ENCODE assay signal across 25 cellular contexts in genomic region chr2:7027961-7028655, GRCh38.
DNase-seq lines count a peak whose midpoint lies in the region; ATAC-seq and TF ChIP-seq lines count a peak whose summit lies in the region.
"Had no signal": no experiment of that assay in that cellular context is flagged by ENCODE, and none has a peak within 500 bp of the region (broad histone marks: within the 10 kb centered on the region; RNA-seq: fewer than 3 reads in every experiment).

No MANE protein-coding gene starts in this region.

- H3K9me3 Mint-ChIP-seq in activated CD4-positive, alpha-beta T cell treated with anti-CD3 and anti-CD28 coated beads for 36 hours (ENCODE audit: low read depth), result no peaks in the 10 kb centered on the region
- H3K9me3 Mint-ChIP-seq in GM23338, result no peaks in the 10 kb centered on the region
- H3K9me3 Mint-ChIP-seq: activated T-cell treated with anti-CD3 and anti-CD28 coated beads, Interleukin-2, amount 50 U/mL, for 72 hours; natural killer cell treated with Interleukin-12 subunit alpha and Interleukin-12 subunit beta and Interleukin-15 and Interleukin-18, amount 100 ng/mL, for 72 hours had no signal

- no peak overlapping the region for H3K14ac ChIP-seq in mesenchymal stem cell (ENCODE audit: low read length in 2 of 2)

- no peak for TF ChIP-seq CTCF in GM23338 (conservative IDR thresholded peaks at IDR 0.05; ENCODE audit: low read depth in 2 of 2)
- no peak for TF ChIP-seq CTCF in gastrocnemius medialis (IDR thresholded peaks at IDR 0.05 in 4 of 5, conservative IDR thresholded peaks at IDR 0.05 in 1 of 5)

- TF ChIP-seq POLR2A in gastrocnemius medialis (IDR thresholded peaks at IDR 0.05), result no peak

- no peaks in the 10 kb centered on the region for H3K79me2 ChIP-seq in GM23338 (replicated peaks; ENCODE audit: insufficient read depth)
- no peaks in the 10 kb centered on the region for H3K79me2 ChIP-seq in Karpas-422 (ENCODE audit: low read length)

- H3K27me3 Mint-ChIP-seq in activated CD4-positive, alpha-beta T cell treated with anti-CD3 and anti-CD28 coated beads for 36 hours, result no peaks in the 10 kb centered on the region
- no peaks in the 10 kb centered on the region for H3K27me3 Mint-ChIP-seq in GM23338 (ENCODE audit: insufficient read depth, low read depth, poor library complexity)
- H3K27me3 Mint-ChIP-seq: activated naive CD8-positive, alpha-beta T cell; natural killer cell treated with Interleukin-12 subunit alpha and Interleukin-12 subunit beta and Interleukin-15 and Interleukin-18, amount 100 ng/mL, for 72 hours had no signal

- H3K4me2 ChIP-seq in GM23338, result no peak overlapping the region
- no peak overlapping the region for H3K4me2 ChIP-seq in mesenchymal stem cell (ENCODE audit: low read length, poor library complexity, severe bottlenecking)
- no peak overlapping the region for H3K4me2 ChIP-seq in Karpas-422 (ENCODE audit: low read depth, low read length, poor library complexity, severe bottlenecking)

- CTCF ChIA-PET in activated CD4-positive, alpha-beta T cell treated with anti-CD3 and anti-CD28 coated beads for 36 hours (lab: Charles Lee), result interaction anchor here (5.3 kb wide), 1 partner anchor 16 kb away, joined by 25 read pairs; no protein-coding TSS in a partner anchor

- H2BK5ac ChIP-seq in mesenchymal stem cell (ENCODE audit: low read depth, low read length, poor library complexity, severe bottlenecking), result no peak overlapping the region

- WGBS in mesenchymal stem cell, result 84% methylated on average over 14 of the region's 14 CpGs

- peak overlapping the region; percentile 60 for H2BK15ac ChIP-seq in mesenchymal stem cell (ENCODE audit: low read depth, poor library complexity, severe bottlenecking)

- no peak overlapping the region for H2BK120ac ChIP-seq in mesenchymal stem cell (ENCODE audit: low read depth, low read length)

- H3K23ac ChIP-seq in mesenchymal stem cell (ENCODE audit: low read length in 2 of 2), result no peak overlapping the region

- peaks cover 11% of the 10 kb centered on the region for H3K4me1 Mint-ChIP-seq in activated CD4-positive, alpha-beta T cell treated with anti-CD3 and anti-CD28 coated beads for 36 hours
- H3K4me1 Mint-ChIP-seq in GM23338, result no peaks in the 10 kb centered on the region; the same call in 2 of the 3 replicates

- no peaks in the 10 kb centered on the region for H3F3A ChIP-seq in GM23338 (replicated peaks; ENCODE audit: low read depth)

- no peak for ATAC-seq in activated CD4-positive, alpha-beta T cell treated with anti-CD3 and anti-CD28 coated beads for 36 hours
- ATAC-seq in GM23338 (peak; percentile 48; the same call in 2 of the 3 replicates), gastrocnemius medialis (no peak)
- ATAC-seq: activated T-cell treated with anti-CD3 and anti-CD28 coated beads, Interleukin-2, amount 50 U/mL, for 72 hours; natural killer cell treated with Interleukin-12 subunit alpha and Interleukin-12 subunit beta and Interleukin-15 and Interleukin-18, amount 100 ng/mL, for 72 hours; PC-3 had no signal

- H4K8ac ChIP-seq in mesenchymal stem cell (ENCODE audit: low read length), result no peak overlapping the region

- H3K4me3 ChIP-seq in GM23338 (no peak overlapping the region), mesenchymal stem cell (ENCODE audit: insufficient read depth in 1 of 2, low read depth in 1 of 2, low read length in 2 of 2) (no peak overlapping the region), gastrocnemius medialis (no peak overlapping the region), Karpas-422 (ENCODE audit: low read length) (no peak overlapping the region)
- H3K4me3 ChIP-seq: esophagus squamous epithelium, GM23248 had no signal

- H3K9ac ChIP-seq in mesenchymal stem cell (ENCODE audit: low read length) (no peak overlapping the region), Karpas-422 (ENCODE audit: low read length) (no peak overlapping the region)
- H3K9ac ChIP-seq: GM23248 had no signal

- in situ Hi-C loops in gastrocnemius medialis (cut with MboI; ENCODE audit: low sequenced_read_pairs in 4 of 4), result loop anchor here in 1 of 4 donors (5.0 kb wide), 1 partner anchor 116 kb away; no protein-coding TSS in a partner anchor

- no peak overlapping the region for H3K18ac ChIP-seq in mesenchymal stem cell (ENCODE audit: low read depth in 1 of 2, low read length in 2 of 2)

- H3K9me2 ChIP-seq in GM23338 (ENCODE audit: insufficient read depth) (no peaks in the 10 kb centered on the region), Karpas-422 (replicated peaks; ENCODE audit: insufficient read depth, low read length) (no peaks in the 10 kb centered on the region)

- H3K27me3 ChIP-seq in GM23338 (ENCODE audit: insufficient read depth) (no peaks in the 10 kb centered on the region), mesenchymal stem cell (ENCODE audit: control insufficient read depth in 1 of 2, insufficient read depth in 1 of 2, low read length in 2 of 2) (no peaks in the 10 kb centered on the region), gastrocnemius medialis (no peaks in the 10 kb centered on the region), Karpas-422 (ENCODE audit: low read length) (no peaks in the 10 kb centered on the region)
- H3K27me3 ChIP-seq: esophagus squamous epithelium had no signal

- intact Hi-C loops in activated CD4-positive, alpha-beta T cell treated with anti-CD3 and anti-CD28 coated beads for 36 hours (cut with DNase I, micrococcal nuclease), result no loop called here
- intact Hi-C loops in gastrocnemius medialis (cut with DNase I; ENCODE audit: low total_unique reads), result no loop called here

- H2AFZ ChIP-seq in GM23338 (no peak overlapping the region), mesenchymal stem cell (ENCODE audit: low read depth, low read length) (no peak overlapping the region), Karpas-422 (ENCODE audit: low read length) (no peak overlapping the region)
- H2AFZ ChIP-seq: GM23248 had no signal

- H3K27ac Mint-ChIP-seq in activated CD4-positive, alpha-beta T cell treated with anti-CD3 and anti-CD28 coated beads for 36 hours, result peak overlapping the region; percentile 49
- no peak overlapping the region for H3K27ac Mint-ChIP-seq in GM23338
- H3K27ac Mint-ChIP-seq: activated naive CD8-positive, alpha-beta T cell; activated T-cell treated with anti-CD3 and anti-CD28 coated beads, Interleukin-2, amount 50 U/mL, for 72 hours; natural killer cell treated with Interleukin-12 subunit alpha and Interleukin-12 subunit beta and Interleukin-15 and Interleukin-18, amount 100 ng/mL, for 72 hours had no signal

- no peaks in the 10 kb centered on the region for H3K4me1 ChIP-seq in GM23338 (ENCODE audit: insufficient read depth)
- peaks cover 12% of the 10 kb centered on the region for H3K4me1 ChIP-seq in mesenchymal stem cell (ENCODE audit: control insufficient read depth, insufficient read depth, low read depth, low read length)
- H3K4me1 ChIP-seq in gastrocnemius medialis, result peaks cover 25 to 27% of the 10 kb centered on the region in 2 donors
- H3K4me1 ChIP-seq in Karpas-422 (ENCODE audit: low read length), result no peaks in the 10 kb centered on the region

- H3K4ac ChIP-seq in mesenchymal stem cell (ENCODE audit: low read depth in 1 of 2, low read length in 2 of 2), result peak overlapping the region in 1 of 2 experiments; percentile 71

- no peaks in the 10 kb centered on the region for H4K20me1 ChIP-seq in GM23338 (replicated peaks; ENCODE audit: insufficient read depth)
- no peaks in the 10 kb centered on the region for H4K20me1 ChIP-seq in Karpas-422 (ENCODE audit: insufficient read depth, low read depth, low read length)

- DNase-seq in activated CD4-positive, alpha-beta T cell treated with anti-CD3 and anti-CD28 coated beads for 36 hours, result no peak
- DNase-seq in activated CD4-positive, alpha-beta T cell treated with anti-CD3 and anti-CD28 coated beads for 1 hour, result no peak
- DNase-seq in GM23338 (ENCODE audit: low spot score) (no peak), mesenchymal stem cell (no peak), gastrocnemius medialis (no peak), Karpas-422 (no peak), hepatic stellate cell (ENCODE audit: low spot score) (no peak), NCI-H1105 treated with DMSO at 0.1 percent for 48 hours (lab: John Stamatoyannopoulos, UW) (no peak)
- DNase-seq: 8988T; activated CD4-positive, CD25-positive, alpha-beta regulatory T cell; activated T-cell treated with anti-CD3 and anti-CD28 coated beads, Interleukin-2, amount 50 U/mL, for 72 hours; AML-193; effector memory CD4-positive, alpha-beta T cell; esophagus squamous epithelium; GM23248; kidney glomerular epithelial cell; midbrain; NCI-H1048; NCI-H446; PC-3; Right ventricle myocardium superior; small intestine; stimulated activated naive CD4-positive, alpha-beta T cell had no signal

- H3K9me3 ChIP-seq in mesenchymal stem cell (ENCODE audit: control insufficient read depth, low read length), result no peaks in the 10 kb centered on the region
- no peaks in the 10 kb centered on the region for H3K9me3 ChIP-seq in gastrocnemius medialis
- no peaks in the 10 kb centered on the region for H3K9me3 ChIP-seq in Karpas-422 (ENCODE audit: low read length)
- H3K9me3 ChIP-seq: esophagus squamous epithelium had no signal

- no peak overlapping the region for H3K4me3 Mint-ChIP-seq in activated CD4-positive, alpha-beta T cell treated with anti-CD3 and anti-CD28 coated beads for 36 hours
- no peak overlapping the region for H3K4me3 Mint-ChIP-seq in GM23338
- H3K4me3 Mint-ChIP-seq: activated naive CD8-positive, alpha-beta T cell; activated T-cell treated with anti-CD3 and anti-CD28 coated beads, Interleukin-2, amount 50 U/mL, for 72 hours; natural killer cell treated with Interleukin-12 subunit alpha and Interleukin-12 subunit beta and Interleukin-15 and Interleukin-18, amount 100 ng/mL, for 72 hours had no signal

- no peak overlapping the region for H2BK12ac ChIP-seq in mesenchymal stem cell (ENCODE audit: low read length in 2 of 2)

- H3K36me3 Mint-ChIP-seq in activated CD4-positive, alpha-beta T cell treated with anti-CD3 and anti-CD28 coated beads for 36 hours (ENCODE audit: low read depth), result peaks cover 37% of the 10 kb centered on the region
- H3K36me3 Mint-ChIP-seq in GM23338 (ENCODE audit: low read depth), result peaks cover 15% of the 10 kb centered on the region; the same call in 2 of the 3 replicates

- H3K27ac ChIP-seq in GM23338 (ENCODE audit: low read depth) (no peak overlapping the region), mesenchymal stem cell (ENCODE audit: low read length, poor library complexity, severe bottlenecking) (no peak overlapping the region), gastrocnemius medialis (peak overlapping the region in 3 of 4 donors; percentile 44 to 58 (median 52)), Karpas-422 (ENCODE audit: low read length) (no peak overlapping the region)
- H3K27ac ChIP-seq: esophagus squamous epithelium, GM23248 had no signal

- H3K36me3 ChIP-seq in GM23338 (ENCODE audit: insufficient read depth) (no peaks in the 10 kb centered on the region), mesenchymal stem cell (ENCODE audit: control insufficient read depth in 1 of 2, insufficient read depth in 2 of 2, low read depth in 1 of 2, low read length in 2 of 2) (peaks cover 0 to 59% of the 10 kb centered on the region in 2 experiments), gastrocnemius medialis (no peaks in the 10 kb centered on the region), Karpas-422 (ENCODE audit: insufficient read depth, low read length) (no peaks in the 10 kb centered on the region)

- H2AK5ac ChIP-seq in mesenchymal stem cell (ENCODE audit: low read length, severe bottlenecking), result no peak overlapping the region

- POLR2A ChIA-PET in activated CD4-positive, alpha-beta T cell treated with anti-CD3 and anti-CD28 coated beads for 36 hours (lab: Charles Lee), result no interaction called here

- H3K79me1 ChIP-seq in mesenchymal stem cell (replicated peaks; ENCODE audit: low read length, poor library complexity, severe bottlenecking), result no peaks in the 10 kb centered on the region

- peak overlapping the region; percentile 11 for H4K91ac ChIP-seq in mesenchymal stem cell (ENCODE audit: low read length)

Comparison
In these comparisons a context has a peak if more than half of its experiments do, and no peak if none do; other contexts are left out.
1. H3K27ac ChIP-seq: peak in gastrocnemius medialis (3 of 4); none in GM23338 (single experiment), mesenchymal stem cell (single experiment) and Karpas-422 (single experiment).